In genomic region chr9:75087279-75087823, GRCh38 we compare ENCODE assay signal across 8 cellular contexts. TPM values are rescaled to one million over a fixed set of nuclear protein-coding genes. Genes with fewer than 3 reads are reported as not detected.
DNase-seq lines count a peak whose midpoint lies in the region; ATAC-seq lines count a peak whose summit lies in the region.

No MANE protein-coding gene starts in this region.

- peak overlapping the region; percentile 93 for H3K18ac ChIP-seq in trophoblast cell (ENCODE audit: low read length)

- no peaks in the 10 kb centered on the region for H3K9me3 ChIP-seq in trophoblast cell (ENCODE audit: insufficient read depth, low read depth, low read length)

- peak overlapping the region; percentile 96 for H3K4me3 Mint-ChIP-seq in activated CD4-positive, alpha-beta T cell treated with anti-CD3 and anti-CD28 coated beads for 36 hours
- peak overlapping the region; percentile 91 for H3K4me3 Mint-ChIP-seq in activated T-helper 17 cell treated with anti-CD3 and anti-CD28 coated beads, Interleukin-2, amount 50 U/mL, for 72 hours

- peaks cover 17% of the 10 kb centered on the region for H3K79me1 ChIP-seq in trophoblast cell (ENCODE audit: low read length)

- no peaks in the 10 kb centered on the region for H3K27me3 ChIP-seq in trophoblast cell (ENCODE audit: insufficient read depth, low read length)

- peak; percentile 69 for DNase-seq in activated CD4-positive, alpha-beta T cell treated with anti-CD3 and anti-CD28 coated beads for 36 hours
- DNase-seq in activated CD4-positive, alpha-beta T cell treated with anti-CD3 and anti-CD28 coated beads for 1 hour: no peak
- DNase-seq in NCI-H460 (ENCODE audit: extremely low read depth, low read depth) (peak; percentile 28), foreskin melanocyte (peak; percentile 62), trophoblast cell (peak; percentile 48 to 75)

- peaks cover 11% of the 10 kb centered on the region for H3K36me3 Mint-ChIP-seq in activated CD4-positive, alpha-beta T cell treated with anti-CD3 and anti-CD28 coated beads for 36 hours (ENCODE audit: low read depth)
- peaks cover 73% of the 10 kb centered on the region for H3K36me3 Mint-ChIP-seq in activated T-helper 17 cell treated with anti-CD3 and anti-CD28 coated beads, Interleukin-2, amount 50 U/mL, for 72 hours (ENCODE audit: low read depth)

- peaks cover 9 to 22% of the 10 kb centered on the region in 2 experiments for H3K4me1 ChIP-seq in trophoblast cell (ENCODE audit: control insufficient read depth in 1 of 2, insufficient read depth in 2 of 2, low read length in 2 of 2)

- no peaks in the 10 kb centered on the region for H3K9me3 Mint-ChIP-seq in activated CD4-positive, alpha-beta T cell treated with anti-CD3 and anti-CD28 coated beads for 36 hours (ENCODE audit: low read depth)
- no peaks in the 10 kb centered on the region for H3K9me3 Mint-ChIP-seq in activated T-helper 17 cell treated with anti-CD3 and anti-CD28 coated beads, Interleukin-2, amount 50 U/mL, for 72 hours

- peak overlapping the region; percentile 65 for H3K4me2 ChIP-seq in trophoblast cell (ENCODE audit: low read length)

- peaks cover 62% of the 10 kb centered on the region for H3K4me1 Mint-ChIP-seq in activated CD4-positive, alpha-beta T cell treated with anti-CD3 and anti-CD28 coated beads for 36 hours
- peaks cover 31% of the 10 kb centered on the region for H3K4me1 Mint-ChIP-seq in activated T-helper 17 cell treated with anti-CD3 and anti-CD28 coated beads, Interleukin-2, amount 50 U/mL, for 72 hours

- WGBS in trophoblast cell (ENCODE audit: extremely low coverage, insufficient coverage, insufficient read length): no CpG with 5 or more reads among the region's 20 CpGs

- intact Hi-C loops in activated CD4-positive, alpha-beta T cell treated with anti-CD3 and anti-CD28 coated beads for 36 hours (cut with DNase I, micrococcal nuclease): loop anchor here (5.0 to 10.0 kb wide), 5 partner anchors 40 to 1955 kb away; partner anchors contain the start of genes ANXA1 (in 1 of the 2) and RFK (in 1 of the 2)

- peak overlapping the region; percentile 74 for H3K4ac ChIP-seq in trophoblast cell (ENCODE audit: low read depth, low read length)

- peak overlapping the region; percentile 37 for H2BK120ac ChIP-seq in trophoblast cell (ENCODE audit: insufficient read depth, low read length, poor library complexity)

- peak overlapping the region; percentile 63 for H3K9ac ChIP-seq in trophoblast cell (ENCODE audit: low read length)

- peak overlapping the region; percentile 82 for H3K4me3 ChIP-seq in trophoblast cell (ENCODE audit: low read depth, low read length)

- H3K23ac ChIP-seq in trophoblast cell (ENCODE audit: low read length): no peak overlapping the region

- peak overlapping the region; percentile 46 for H3K27ac ChIP-seq in trophoblast cell (ENCODE audit: low read depth, low read length)

- peak overlapping the region; percentile 46 for H2BK12ac ChIP-seq in trophoblast cell (ENCODE audit: low read length)

- H2BK5ac ChIP-seq in trophoblast cell (ENCODE audit: low read depth, low read length, poor library complexity): peak overlapping the region; percentile 51

- POLR2A ChIA-PET in activated CD4-positive, alpha-beta T cell treated with anti-CD3 and anti-CD28 coated beads for 36 hours (lab: Charles Lee): interaction anchor here (0.7 to 3.6 kb wide), 7 partner anchors 16 to 1307 kb away, joined by 3 to 22 read pairs (median 4); partner anchors contain the start of genes C9orf40, CARNMT1 and RFK

- H2AFZ ChIP-seq in trophoblast cell (ENCODE audit: insufficient read depth, low read length, poor library complexity): peak overlapping the region; percentile 89

- H3K79me2 ChIP-seq in trophoblast cell (ENCODE audit: control insufficient read depth, insufficient read depth, low read length, poor library complexity): peaks cover 14% of the 10 kb centered on the region

- H4K91ac ChIP-seq in trophoblast cell (ENCODE audit: low read depth, low read length): peak overlapping the region; percentile 41

- peak overlapping the region; percentile 97 for H3K27ac Mint-ChIP-seq in activated CD4-positive, alpha-beta T cell treated with anti-CD3 and anti-CD28 coated beads for 36 hours
- H3K27ac Mint-ChIP-seq in activated T-helper 17 cell treated with anti-CD3 and anti-CD28 coated beads, Interleukin-2, amount 50 U/mL, for 72 hours: peak overlapping the region; percentile 93

- CTCF ChIA-PET in activated CD4-positive, alpha-beta T cell treated with anti-CD3 and anti-CD28 coated beads for 36 hours (lab: Charles Lee): interaction anchor here (0.6 to 2.4 kb wide), 12 partner anchors 11 to 314 kb away, joined by 3 to 11 read pairs (median 6); partner anchors contain the start of genes C9orf40 and CARNMT1

- H3K36me3 ChIP-seq in trophoblast cell (ENCODE audit: control insufficient read depth in 1 of 2, insufficient read depth in 2 of 2, low read length in 2 of 2): no peaks in the 10 kb centered on the region

- no peaks in the 10 kb centered on the region for H3K27me3 Mint-ChIP-seq in activated CD4-positive, alpha-beta T cell treated with anti-CD3 and anti-CD28 coated beads for 36 hours
- H3K27me3 Mint-ChIP-seq in activated T-helper 17 cell treated with anti-CD3 and anti-CD28 coated beads, Interleukin-2, amount 50 U/mL, for 72 hours: no peaks in the 10 kb centered on the region

- H3K14ac ChIP-seq in trophoblast cell (ENCODE audit: low read length): peak overlapping the region; percentile 91

- peak overlapping the region; percentile 49 for H2AK5ac ChIP-seq in trophoblast cell (ENCODE audit: low read length)

- H4K8ac ChIP-seq in trophoblast cell (ENCODE audit: low read depth, low read length): peak overlapping the region; percentile 43

- no peak for ATAC-seq in activated CD4-positive, alpha-beta T cell treated with anti-CD3 and anti-CD28 coated beads for 36 hours
- peak; percentile 31 for ATAC-seq in HG02678 (IDR thresholded peaks at IDR 0.05; ENCODE audit: unreplicated experiment)
- ATAC-seq in activated T-helper 17 cell treated with anti-CD3 and anti-CD28 coated beads, Interleukin-2, amount 50 U/mL, for 72 hours (replicated peaks): peak; percentile 23
- no peak for ATAC-seq in HG02759 (IDR thresholded peaks at IDR 0.05; ENCODE audit: unreplicated experiment)

- peak overlapping the region; percentile 67 for H4K12ac ChIP-seq in trophoblast cell (ENCODE audit: low read depth, low read length)

RNA-seq across cellular contexts. Expression of gene NMRK1, which starts 0.6 kb away (rescaled TPM):
- 10 to 100 TPM; 20.9 to 29.2 TPM for total RNA-seq in activated CD4-positive, alpha-beta T cell treated with anti-CD3 and anti-CD28 coated beads for 36 hours
- 19.5 and 23.3 TPM in 2 replicates for total RNA-seq in NCI-H460 (2014; rRNA removed; shearing (Covaris generic))
- polyA plus RNA-seq in NCI-H460 (2014; cell fraction: nucleus; rRNA removed): 9.8 and 10.8 TPM in 2 replicates
- total RNA-seq in activated T-helper 17 cell treated with anti-CD3 and anti-CD28 coated beads, Interleukin-2, amount 50 U/mL, for 72 hours: 10 to 100 TPM; 39.6 to 51.5 TPM
- 20.9 and 23.4 TPM in 2 replicates for polyA plus RNA-seq in trophoblast cell (2013)

RNA-seq across cellular contexts. Expression of gene OSTF1, which starts 1.0 kb away (rescaled TPM):
- 10 to 100 TPM; 72.6 to 85.5 TPM for total RNA-seq in activated CD4-positive, alpha-beta T cell treated with anti-CD3 and anti-CD28 coated beads for 36 hours
- 15.7 and 19.3 TPM in 2 replicates for total RNA-seq in NCI-H460 (2014; rRNA removed; shearing (Covaris generic))
- polyA plus RNA-seq in NCI-H460 (2014; cell fraction: nucleus; rRNA removed): 7.4 and 8.4 TPM in 2 replicates
- 100 to 1,000 TPM; 131 to 217 TPM for total RNA-seq in activated T-helper 17 cell treated with anti-CD3 and anti-CD28 coated beads, Interleukin-2, amount 50 U/mL, for 72 hours
- polyA plus RNA-seq in trophoblast cell (2013): 50.9 and 53.5 TPM in 2 replicates

RNA-seq across cellular contexts. Expression of gene CARNMT1, which starts 59.3 kb away (rescaled TPM):
- total RNA-seq in activated CD4-positive, alpha-beta T cell treated with anti-CD3 and anti-CD28 coated beads for 36 hours: 10 to 100 TPM; 27.9 to 35.4 TPM
- total RNA-seq in NCI-H460 (2014; rRNA removed; shearing (Covaris generic)): 45.7 and 49.0 TPM in 2 replicates
- 26.9 and 39.1 TPM in 2 replicates for polyA plus RNA-seq in NCI-H460 (2014; cell fraction: nucleus; rRNA removed)
- total RNA-seq in activated T-helper 17 cell treated with anti-CD3 and anti-CD28 coated beads, Interleukin-2, amount 50 U/mL, for 72 hours: 10 to 100 TPM; 26.8 to 39.1 TPM
- polyA plus RNA-seq in trophoblast cell (2013): 7.7 and 8.1 TPM in 2 replicates

Comparison
In these comparisons a context has a peak if more than half of its experiments do, and no peak if none do; other contexts are left out.
1. ATAC-seq: peak in HG02678 (single experiment) and activated T-helper 17 cell treated with anti-CD3 and anti-CD28 coated beads, Interleukin-2, amount 50 U/mL, for 72 hours (single experiment); none in activated CD4-positive, alpha-beta T cell treated with anti-CD3 and anti-CD28 coated beads for 36 hours (single experiment) and HG02759 (single experiment).